Comparison of ENCODE assay signal across 18 cellular contexts in genomic region chr16:67994037-67994407, GRCh38. TPM values are rescaled to one million over a fixed set of nuclear protein-coding genes. Genes with fewer than 3 reads are reported as not detected.
DNase-seq lines count a peak whose midpoint lies in the region; ATAC-seq and TF ChIP-seq lines count a peak whose summit lies in the region.
"Not testable (repeated sequence)": the region's sequence is repeated elsewhere in the genome, so short reads cannot be mapped to it uniquely, and the experiment has no call there.
"Had no signal": no experiment of that assay in that cellular context is flagged by ENCODE, and none has a peak within 500 bp of the region (broad histone marks: within the 10 kb centered on the region; RNA-seq: fewer than 3 reads in every experiment).

No MANE protein-coding gene starts in this region.

- H3K27ac ChIP-seq in CD4-positive, alpha-beta memory T cell (ENCODE audit: low read depth, low read length) = peak overlapping the region; percentile 73
- H3K27ac ChIP-seq in KMS-11 = not testable (repeated sequence)
- peak overlapping the region; percentile 16 to 59 for H3K27ac ChIP-seq in liver (ENCODE audit: low read depth in 1 of 2, low read length in 2 of 2)
- H3K27ac ChIP-seq in parathyroid adenoma = peak overlapping the region; percentile 11
- H3K27ac ChIP-seq in suprapubic skin = peak overlapping the region; percentile 4

- not testable (repeated sequence) for H3K27me3 ChIP-seq in CD4-positive, alpha-beta memory T cell (ENCODE audit: insufficient read depth, low read length); KMS-11 (ENCODE audit: insufficient read depth, low read depth); liver (ENCODE audit: control insufficient read depth in 4 of 4, insufficient read depth in 4 of 4, low read length in 3 of 4); parathyroid adenoma (ENCODE audit: control insufficient read depth, insufficient read depth, low read length); suprapubic skin

- H3K4me3 Mint-ChIP-seq in CD4-positive, alpha-beta memory T cell = peak overlapping the region; percentile 85 to 92 (median 88)
- H3K4me3 Mint-ChIP-seq in activated B cell treated with CpG ODN at 0.5 μM for 24 hours = peak overlapping the region; percentile 77
- peak overlapping the region; percentile 79 for H3K4me3 Mint-ChIP-seq in activated naive CD8-positive, alpha-beta T cell
- peak overlapping the region; percentile 62 for H3K4me3 Mint-ChIP-seq in endothelial cell (ENCODE audit: unreplicated experiment)

- H4K20me1 ChIP-seq in KMS-11 (ENCODE audit: insufficient read depth) = not testable (repeated sequence)

- H3K9me3 ChIP-seq in CD4-positive, alpha-beta memory T cell (ENCODE audit: control insufficient read depth in 1 of 2, low read length in 2 of 2); liver (ENCODE audit: control insufficient read depth in 4 of 4, low read length in 3 of 4); parathyroid adenoma (ENCODE audit: control insufficient read depth, low read length); suprapubic skin: not testable (repeated sequence)

- peak overlapping the region in 1 of 2 donors; percentile 70 for H3K4me3 ChIP-seq in CD4-positive, alpha-beta memory T cell (ENCODE audit: low read length in 2 of 2)
- not testable (repeated sequence) for H3K4me3 ChIP-seq in KMS-11 (IDR thresholded peaks at IDR 0.05; ENCODE audit: insufficient read depth, low read depth, low read length); liver (ENCODE audit: low read depth in 1 of 3, low read length in 3 of 3); parathyroid adenoma (ENCODE audit: low read depth, low read length); suprapubic skin

- not testable (repeated sequence) for TF ChIP-seq POLR2A in suprapubic skin (IDR thresholded peaks at IDR 0.05)

- peak; percentile 6 for ATAC-seq in activated B cell treated with CpG ODN at 0.5 μM for 24 hours (ENCODE audit: low read depth)

- not testable (repeated sequence) for DNase-seq in CD4-positive, alpha-beta memory T cell; activated B cell treated with CpG ODN at 0.5 μM for 24 hours; endothelial cell (ENCODE audit: low spot score); suprapubic skin (ENCODE audit: low spot score in 2 of 2)

- POLR2A ChIA-PET in CD4-positive, alpha-beta memory T cell (lab: Charles Lee; ENCODE audit: partially characterized antibody) = interaction anchor here (0.7 to 3.3 kb wide), 8 partner anchors 8 to 91 kb away, joined by 3 to 35 read pairs (median 4); partner anchors contain the start of genes DDX28, DUS2 and NFATC3
- POLR2A ChIA-PET in activated B cell treated with CpG ODN at 0.5 μM for 24 hours (lab: Charles Lee) = interaction anchor here (0.6 to 4.6 kb wide), 9 partner anchors 11 to 81 kb away, joined by 3 to 28 read pairs (median 4); partner anchors contain the start of genes DDX28, DUS2, PSMB10 and SLC12A4

- H3K79me2 ChIP-seq in KMS-11 (ENCODE audit: insufficient read depth, low read depth); parathyroid adenoma: not testable (repeated sequence)

- H3K4me1 Mint-ChIP-seq in CD4-positive, alpha-beta memory T cell = peaks cover 20 to 58% (median 40%) of the 10 kb centered on the region in 4 donors
- peaks cover 79% of the 10 kb centered on the region for H3K4me1 Mint-ChIP-seq in activated B cell treated with CpG ODN at 0.5 μM for 24 hours
- H3K4me1 Mint-ChIP-seq in activated naive CD8-positive, alpha-beta T cell (ENCODE audit: low read depth) = peaks cover 39% of the 10 kb centered on the region
- H3K4me1 Mint-ChIP-seq in endothelial cell (ENCODE audit: unreplicated experiment) = not testable (repeated sequence)

- not testable (repeated sequence) for TF ChIP-seq CTCF in KMS-11 (conservative IDR thresholded peaks at IDR 0.05; ENCODE audit: low read depth, low read length); activated B cell treated with CpG ODN at 0.5 μM for 24 hours (IDR thresholded peaks at IDR 0.05); endothelial cell (IDR thresholded peaks at IDR 0.05; ENCODE audit: unreplicated experiment); liver (IDR thresholded peaks at IDR 0.05; ENCODE audit: low read depth, low read length, missing input control); parathyroid adenoma (IDR thresholded peaks at IDR 0.05); suprapubic skin (IDR thresholded peaks at IDR 0.05)

- peaks cover 0 to 11% of the 10 kb centered on the region in 2 donors for H3K36me3 Mint-ChIP-seq in CD4-positive, alpha-beta memory T cell
- H3K36me3 Mint-ChIP-seq in activated B cell treated with CpG ODN at 0.5 μM for 24 hours (ENCODE audit: low read depth); activated naive CD8-positive, alpha-beta T cell; endothelial cell (ENCODE audit: low read depth, unreplicated experiment): not testable (repeated sequence)

- CTCF ChIA-PET in CD4-positive, alpha-beta memory T cell (lab: Charles Lee; ENCODE audit: partially characterized antibody) = interaction anchor here (0.6 to 2.9 kb wide), 18 partner anchors 10 to 473 kb away, joined by 3 to 45 read pairs (median 5); partner anchors contain the start of genes DDX28, DUS2 and NFATC3
- CTCF ChIA-PET in activated B cell treated with CpG ODN at 0.5 μM for 24 hours (lab: Charles Lee) = interaction anchor here (0.8 to 2.0 kb wide), 7 partner anchors 8 to 51 kb away, joined by 3 to 17 read pairs (median 5); partner anchors contain the start of genes DDX28 and DUS2

- not testable (repeated sequence) for TF ChIP-seq EP300 in suprapubic skin (IDR thresholded peaks at IDR 0.05)

- H3K4me2 ChIP-seq in KMS-11 = peak overlapping the region; percentile 92; the same call in 1 of the 2 replicates
- not testable (repeated sequence) for H3K4me2 ChIP-seq in parathyroid adenoma (ENCODE audit: low read length)

- peak overlapping the region; percentile 49; the same call in 1 of the 2 replicates for H3K9ac ChIP-seq in KMS-11
- not testable (repeated sequence) for H3K9ac ChIP-seq in liver (ENCODE audit: low read depth in 1 of 2, low read length in 2 of 2); parathyroid adenoma

- H3K9me3 Mint-ChIP-seq in CD4-positive, alpha-beta memory T cell; activated B cell treated with CpG ODN at 0.5 μM for 24 hours; activated naive CD8-positive, alpha-beta T cell (ENCODE audit: low read depth); endothelial cell (ENCODE audit: unreplicated experiment): not testable (repeated sequence)

- H3K36me3 ChIP-seq in CD4-positive, alpha-beta memory T cell (ENCODE audit: insufficient read depth, low read length); KMS-11 (ENCODE audit: insufficient read depth); liver (ENCODE audit: control insufficient read depth in 4 of 4, insufficient read depth in 3 of 4, low read depth in 1 of 4, low read length in 3 of 4); parathyroid adenoma (ENCODE audit: control insufficient read depth, insufficient read depth, low read length); suprapubic skin: not testable (repeated sequence)

- not testable (repeated sequence) for TF ChIP-seq RAD21 in liver (IDR thresholded peaks at IDR 0.05)

- H3K27me3 Mint-ChIP-seq in CD4-positive, alpha-beta memory T cell; activated B cell treated with CpG ODN at 0.5 μM for 24 hours; activated naive CD8-positive, alpha-beta T cell: not testable (repeated sequence)
- H3K27me3 Mint-ChIP-seq in endothelial cell (ENCODE audit: unreplicated experiment) = peaks cover 13% of the 10 kb centered on the region

- H2AFZ ChIP-seq in KMS-11 (ENCODE audit: low read depth) (peak overlapping the region; percentile 99), parathyroid adenoma (peak overlapping the region; percentile 78)

- WGBS in liver = 74% methylated on average over 7 of the region's 7 CpGs
- 90% methylated on average over 2 of the region's 7 CpGs for WGBS in suprapubic skin

- peaks cover 51% of the 10 kb centered on the region for H3K4me1 ChIP-seq in CD4-positive, alpha-beta memory T cell (ENCODE audit: insufficient read depth, low read length)
- peaks cover 14% of the 10 kb centered on the region for H3K4me1 ChIP-seq in KMS-11 (ENCODE audit: low read depth, poor library complexity, severe bottlenecking)
- peaks cover 2 to 11% (median 7%) of the 10 kb centered on the region in 4 donors for H3K4me1 ChIP-seq in liver (ENCODE audit: control insufficient read depth in 4 of 4, insufficient read depth in 4 of 4, low read length in 3 of 4)
- H3K4me1 ChIP-seq in parathyroid adenoma = not testable (repeated sequence)
- H3K4me1 ChIP-seq in suprapubic skin = peaks cover 15% of the 10 kb centered on the region

- intact Hi-C loops in CD4-positive, alpha-beta memory T cell (cut with micrococcal nuclease) = not testable (repeated sequence)
- intact Hi-C loops in activated B cell treated with CpG ODN at 0.5 μM for 24 hours (cut with micrococcal nuclease) = loop anchor here (5.0 to 10.0 kb wide), 2 partner anchors 327 to 469 kb away; partner anchors contain the start of genes C16orf86, ENKD1 and RIPOR1

- peak overlapping the region; percentile 95 to 98 (median 96) for H3K27ac Mint-ChIP-seq in CD4-positive, alpha-beta memory T cell
- peak overlapping the region; percentile 98 for H3K27ac Mint-ChIP-seq in activated B cell treated with CpG ODN at 0.5 μM for 24 hours
- peak overlapping the region; percentile 97 for H3K27ac Mint-ChIP-seq in activated naive CD8-positive, alpha-beta T cell
- H3K27ac Mint-ChIP-seq in endothelial cell (ENCODE audit: unreplicated experiment) = not testable (repeated sequence)

RNA-seq across cellular contexts. Expression of gene DPEP2, which starts 5.3 kb away (rescaled TPM):
- total RNA-seq in CD4-positive, alpha-beta memory T cell = 100 to 1,000 TPM; 106 to 119 TPM
- 10 to 100 TPM; 46.9 to 58.8 TPM for polyA plus RNA-seq in CD4-positive, alpha-beta memory T cell
- 10.5 and 13.8 TPM in 2 replicates for total RNA-seq in activated B cell treated with CpG ODN at 0.5 μM for 24 hours
- 1.0 TPM for total RNA-seq in endothelial cell (ENCODE audit: unreplicated experiment)
- 1 to 10 TPM; 1.9 to 2.4 TPM for total RNA-seq in liver
- 1 to 10 TPM; 1.4 to 1.9 TPM for polyA plus RNA-seq in liver
- total RNA-seq in suprapubic skin = under 1 TPM in 1 of 4 donors, not detected in 3; 0.56 TPM
- total RNA-seq: Caco-2, GM23338, mesothelial cell of epicardium had no signal
- polyA plus RNA-seq: GM23338 had no signal

RNA-seq across cellular contexts. Expression of gene DPEP3, which starts 13.7 kb away (rescaled TPM):
- total RNA-seq in CD4-positive, alpha-beta memory T cell = 1 to 10 TPM in 1 of 2 experiments, under 1 TPM in 1; 0.91 to 1.2 TPM
- polyA plus RNA-seq in CD4-positive, alpha-beta memory T cell = not detected
- 0.29 and 0.38 TPM in 2 replicates for total RNA-seq in activated B cell treated with CpG ODN at 0.5 μM for 24 hours
- total RNA-seq in endothelial cell (ENCODE audit: unreplicated experiment) = not detected
- under 1 TPM; 0.08 to 0.37 TPM for total RNA-seq in liver
- polyA plus RNA-seq in liver = under 1 TPM in 1 of 2 donors, not detected in 1; 0.22 TPM
- total RNA-seq in suprapubic skin = not detected
- total RNA-seq: Caco-2, cardiac septum, G401, glomerular endothelial cell, mesothelial cell of epicardium, posterior vena cava, ureter had no signal

RNA-seq across cellular contexts. Expression of gene DPEP2NB, which starts 21.7 kb away (rescaled TPM):
- total RNA-seq in CD4-positive, alpha-beta memory T cell = not detected
- not detected for polyA plus RNA-seq in CD4-positive, alpha-beta memory T cell
- total RNA-seq in activated B cell treated with CpG ODN at 0.5 μM for 24 hours (not detected in 2 replicates), endothelial cell (ENCODE audit: unreplicated experiment) (not detected), liver (not detected), suprapubic skin (not detected)
- polyA plus RNA-seq in liver = not detected
- total RNA-seq: Caco-2, cardiac septum, G401, glomerular endothelial cell, GM23338, mesothelial cell of epicardium, posterior vena cava, ureter, WTC11 had no signal
- polyA plus RNA-seq: adipose tissue, GM23338 had no signal

RNA-seq across cellular contexts. Expression of gene SLC12A4, which starts 25.6 kb away (rescaled TPM):
- 10 to 100 TPM; 33.2 to 33.5 TPM for total RNA-seq in CD4-positive, alpha-beta memory T cell
- polyA plus RNA-seq in CD4-positive, alpha-beta memory T cell = 1 to 10 TPM; 4.0 to 5.1 TPM
- total RNA-seq in activated B cell treated with CpG ODN at 0.5 μM for 24 hours (24.6 and 37.9 TPM in 2 replicates), endothelial cell (ENCODE audit: unreplicated experiment) (44.2 TPM), liver (10 to 100 TPM; 20.0 to 37.3 TPM), suprapubic skin (100 to 1,000 TPM in 1 of 4 donors, 10 to 100 TPM in 3; 31.2 to 165 (median 72.2) TPM)
- polyA plus RNA-seq in liver = 10 to 100 TPM in 1 of 2 donors, 1 to 10 TPM in 1; 8.0 to 14.1 TPM

RNA-seq across cellular contexts. Expression of gene DDX28, which starts 29.0 kb away (rescaled TPM):
- total RNA-seq in CD4-positive, alpha-beta memory T cell = 10 to 100 TPM; 16.1 to 17.0 TPM
- 10 to 100 TPM; 36.0 to 55.8 TPM for polyA plus RNA-seq in CD4-positive, alpha-beta memory T cell
- 19.2 and 19.7 TPM in 2 replicates for total RNA-seq in activated B cell treated with CpG ODN at 0.5 μM for 24 hours
- total RNA-seq in endothelial cell (ENCODE audit: unreplicated experiment) = 10.3 TPM
- total RNA-seq in liver = 1 to 10 TPM; 7.6 to 8.4 TPM
- polyA plus RNA-seq in liver = 10 to 100 TPM in 1 of 2 donors, 1 to 10 TPM in 1; 8.4 to 11.6 TPM
- total RNA-seq in suprapubic skin = 10 to 100 TPM in 2 of 4 donors, 1 to 10 TPM in 2; 9.0 to 22.5 (median 13.0) TPM
